10 cellular contexts compared by ENCODE assay signal in genomic region chr1:33161061-33161681, GRCh38. TPM values are rescaled to one million over a fixed set of nuclear protein-coding genes. Genes with fewer than 3 reads are reported as not detected.
DNase-seq lines count a peak whose midpoint lies in the region; ATAC-seq, FAIRE-seq and TF ChIP-seq lines count a peak whose summit lies in the region.
"Had no signal": no experiment of that assay in that cellular context is flagged by ENCODE, and none has a peak within 500 bp of the region (broad histone marks: within the 10 kb centered on the region; RNA-seq: fewer than 3 reads in every experiment).

No MANE protein-coding gene starts in this region.

- peaks cover 10% of the 10 kb centered on the region for H3K36me3 Mint-ChIP-seq in T-helper 17 cell (ENCODE audit: low read depth)
- H3K36me3 Mint-ChIP-seq: activated naive CD8-positive, alpha-beta T cell treated with anti-CD3 and anti-CD28 coated beads for 36 hours had no signal

- FAIRE-seq in GM12891 (lab: Jason Lieb, UNC): no peak

- H3K79me2 ChIP-seq in smooth muscle cell (ENCODE audit: low read depth): no peaks in the 10 kb centered on the region

- no peak for TF ChIP-seq POLR2A in GM12891 (IDR thresholded peaks at IDR 0.05; ENCODE audit: low read depth, low read length)

- no peak overlapping the region for H2AFZ ChIP-seq in smooth muscle cell (ENCODE audit: low read depth)

- WGBS in heart right ventricle, 2 donors: 28 to 38% methylated on average over 25 of the region's 25 CpGs
- 80% methylated on average over 24 of the region's 25 CpGs for WGBS in smooth muscle cell (ENCODE audit: low lambda C conversion rate)

- H3K27ac Mint-ChIP-seq in T-helper 17 cell: no peak overlapping the region
- H3K27ac Mint-ChIP-seq: activated naive CD8-positive, alpha-beta T cell treated with anti-CD3 and anti-CD28 coated beads for 36 hours had no signal

- H3K4me3 ChIP-seq in heart right ventricle (no peak overlapping the region), smooth muscle cell (no peak overlapping the region)

- H3K27ac ChIP-seq in heart right ventricle (peak overlapping the region in 9 of 10 donors; percentile 35 to 71 (median 54)), smooth muscle cell (ENCODE audit: low read depth) (no peak overlapping the region)

- ATAC-seq in T-helper 17 cell (no peak), heart right ventricle (peak; percentile 69 to 87 (median 81)), HG03045 (IDR thresholded peaks at IDR 0.05; ENCODE audit: unreplicated experiment) (no peak)

- peak overlapping the region; percentile 36 for H3K4me3 Mint-ChIP-seq in T-helper 17 cell
- H3K4me3 Mint-ChIP-seq: activated naive CD8-positive, alpha-beta T cell treated with anti-CD3 and anti-CD28 coated beads for 36 hours had no signal

- H3K27me3 Mint-ChIP-seq in T-helper 17 cell: no peaks in the 10 kb centered on the region
- H3K27me3 Mint-ChIP-seq: activated naive CD8-positive, alpha-beta T cell treated with anti-CD3 and anti-CD28 coated beads for 36 hours had no signal

- H4K20me1 ChIP-seq in smooth muscle cell (ENCODE audit: low read depth): no peaks in the 10 kb centered on the region

- H3K36me3 ChIP-seq in heart right ventricle (peaks cover 0 to 33% (median 13%) of the 10 kb centered on the region in 9 donors), smooth muscle cell (ENCODE audit: low read depth) (no peaks in the 10 kb centered on the region)

- H3K9me3 ChIP-seq in T-helper 17 cell (ENCODE audit: control insufficient read depth, low read length, poor library complexity, severe bottlenecking) (no peaks in the 10 kb centered on the region), heart right ventricle (no peaks in the 10 kb centered on the region), smooth muscle cell (replicated peaks; ENCODE audit: low read depth) (no peaks in the 10 kb centered on the region)

- H3K4me1 ChIP-seq in heart right ventricle: peaks cover 10 to 33% (median 17%) of the 10 kb centered on the region in 9 donors
- H3K4me1 ChIP-seq in smooth muscle cell (ENCODE audit: low read depth): peaks cover 8% of the 10 kb centered on the region

- H3F3A ChIP-seq in smooth muscle cell (ENCODE audit: low read depth): no peaks in the 10 kb centered on the region

- TF ChIP-seq CTCF in heart right ventricle (IDR thresholded peaks at IDR 0.05) (peak in 1 of 9 donors; percentile 8), smooth muscle cell (IDR thresholded peaks at IDR 0.05; ENCODE audit: borderline replicate concordance, insufficient read depth, poor library complexity, severe bottlenecking) (no peak)

- intact Hi-C loops in heart right ventricle (cut with DNase I) (no loop called here), posterior cingulate gyrus (cut with DNase I) (loop anchor here (1.0 to 2.0 kb wide), 2 partner anchors 8 to 34 kb away; no protein-coding TSS in a partner anchor)

- no peaks in the 10 kb centered on the region for H3K27me3 ChIP-seq in heart right ventricle
- no peaks in the 10 kb centered on the region for H3K27me3 ChIP-seq in smooth muscle cell (ENCODE audit: low read depth)

- H3K4me2 ChIP-seq in smooth muscle cell: no peak overlapping the region

- H3K9ac ChIP-seq in smooth muscle cell (ENCODE audit: low read depth): no peak overlapping the region

- H3K4me1 Mint-ChIP-seq in T-helper 17 cell: peaks cover 18% of the 10 kb centered on the region

- DNase-seq in NCI-H1105 (lab: John Stamatoyannopoulos, UW): peak; percentile 85
- no peak for DNase-seq in T-helper 17 cell
- DNase-seq in heart right ventricle: peak; percentile 68 to 81
- peak; percentile 71 to 98 (median 81) for DNase-seq in posterior cingulate gyrus
- DNase-seq in smooth muscle cell (lab: John Stamatoyannopoulos, UW; ENCODE audit: unreplicated experiment): no peak
- DNase-seq in activated CD4-positive, alpha-beta T cell treated with anti-CD3 and anti-CD28 coated beads for 48 hours: no peak
- DNase-seq in GM12891 (ENCODE audit: insufficient read length, low spot score): no peak
- DNase-seq: activated naive CD8-positive, alpha-beta T cell treated with anti-CD3 and anti-CD28 coated beads for 36 hours; NCI-H2029 had no signal

TF ChIP-seq in GM12891, 5 proteins besides CTCF, POLR2A, EP300 and RAD21:
- no peak for TF ChIP-seq POU2F2 (IDR thresholded peaks at IDR 0.05; ENCODE audit: low read depth, low read length)
- TF ChIP-seq PAX5 (IDR thresholded peaks at IDR 0.05; ENCODE audit: insufficient read depth, low read length, severe bottlenecking): no peak
- no peak for TF ChIP-seq TAF1 (IDR thresholded peaks at IDR 0.05; ENCODE audit: low read depth, low read length)
- TF ChIP-seq SPI1 (IDR thresholded peaks at IDR 0.05; ENCODE audit: low read depth, low read length): no peak
- no peak for TF ChIP-seq POLR2AphosphoS5 (IDR thresholded peaks at IDR 0.05; ENCODE audit: low read depth, low read length)

RNA-seq across cellular contexts. Expression of gene TRIM62, which starts 20.7 kb away (rescaled TPM):
- 10 to 100 TPM; 29.4 to 32.7 TPM for total RNA-seq in T-helper 17 cell
- total RNA-seq in heart right ventricle: 1 to 10 TPM; 2.0 to 3.7 (median 2.8) TPM
- polyA plus RNA-seq in heart right ventricle: 1 to 10 TPM; 2.4 to 2.5 TPM
- 1.3 TPM in 2 replicates for total RNA-seq in smooth muscle cell
- polyA plus RNA-seq in smooth muscle cell: 3.6 and 3.9 TPM in 2 replicates
- polyA plus RNA-seq in GM12891 (2012; ENCODE audit: low read depth, missing spikeins): 1.3 TPM

Comparison
In these comparisons a context has a peak if more than half of its experiments do, and no peak if none do; other contexts are left out.
1. DNase-seq: peak in NCI-H1105 (single experiment), heart right ventricle (2 of 2) and posterior cingulate gyrus (10 of 10); none in T-helper 17 cell (0 of 3), smooth muscle cell (single experiment), activated CD4-positive, alpha-beta T cell treated with anti-CD3 and anti-CD28 coated beads for 48 hours (single experiment) and GM12891 (single experiment).
2. ATAC-seq: peak in heart right ventricle (8 of 8); none in T-helper 17 cell (single experiment) and HG03045 (single experiment).
3. RNA of gene TRIM62, which starts 20.7 kb away (total RNA-seq): 29.4 to 32.7 TPM in T-helper 17 cell; 2.0 to 3.7 TPM in heart right ventricle and 1.3 TPM in smooth muscle cell; every median in the first group is over 4 times any median in the second.